8 cellular contexts compared by ENCODE assay signal in genomic region chr17:42980274-42980765, GRCh38. TPM values are rescaled to one million over a fixed set of nuclear protein-coding genes. Genes with fewer than 3 reads are reported as not detected.
DNase-seq lines count a peak whose midpoint lies in the region; ATAC-seq lines count a peak whose summit lies in the region.

Gene RUNDC1 (plus strand): TSS chr17:42980565. CDS start chr17:42980577, 12 bp downstream.

- H3K9me3 Mint-ChIP-seq in T-helper 1 cell treated with Interleukin-12 subunit alpha and Interleukin-12 subunit beta and Interleukin-4 antibody, amounts not matched to agents 30 μg/mL and 1 μg/mL, for 36 hours: no peaks in the 10 kb centered on the region

- no peaks in the 10 kb centered on the region for H3K4me1 ChIP-seq in urinary bladder (ENCODE audit: insufficient read depth)

- DNase-seq in GDM1 (lab: John Stamatoyannopoulos, UW) (peak; percentile 79), NCI-H1417 treated with DMSO at 0.1 percent for 48 hours (lab: John Stamatoyannopoulos, UW) (peak; percentile 32), amniotic stem cell (lab: John Stamatoyannopoulos, UW) (peak; percentile 69), left ventricle myocardium superior (peak; percentile 97), pulmonary artery endothelial cell (ENCODE audit: low read depth, low spot score) (peak; percentile 39)

- ATAC-seq in HG02588 (IDR thresholded peaks at IDR 0.05; ENCODE audit: unreplicated experiment): peak; percentile 68
- peak; percentile 95 for ATAC-seq in left ventricle myocardium superior

- H3K27ac Mint-ChIP-seq in T-helper 1 cell treated with Interleukin-12 subunit alpha and Interleukin-12 subunit beta and Interleukin-4 antibody, amounts not matched to agents 30 μg/mL and 1 μg/mL, for 36 hours: peak within 1 kb of the TSS; percentile 97

- H3K27ac ChIP-seq in urinary bladder (ENCODE audit: low read depth): peak within 1 kb of the TSS; percentile 70

- under 1% methylated on average over 39 of the region's 39 CpGs for WGBS in urinary bladder

- H3K36me3 ChIP-seq in urinary bladder (ENCODE audit: insufficient read depth): no peaks in the 10 kb centered on the region

- intact Hi-C loops in left ventricle myocardium superior (cut with micrococcal nuclease): no loop called here

- H3K4me3 ChIP-seq in urinary bladder (ENCODE audit: low read depth, low read length): peak within 1 kb of the TSS; percentile 92

- H3K36me3 Mint-ChIP-seq in T-helper 1 cell treated with Interleukin-12 subunit alpha and Interleukin-12 subunit beta and Interleukin-4 antibody, amounts not matched to agents 30 μg/mL and 1 μg/mL, for 36 hours (ENCODE audit: low read depth): peaks cover 15% of the 10 kb centered on the region

- peaks cover 22% of the 10 kb centered on the region for H3K4me1 Mint-ChIP-seq in T-helper 1 cell treated with Interleukin-12 subunit alpha and Interleukin-12 subunit beta and Interleukin-4 antibody, amounts not matched to agents 30 μg/mL and 1 μg/mL, for 36 hours (ENCODE audit: low read depth)

- peak within 1 kb of the TSS; percentile 96 for H3K4me3 Mint-ChIP-seq in T-helper 1 cell treated with Interleukin-12 subunit alpha and Interleukin-12 subunit beta and Interleukin-4 antibody, amounts not matched to agents 30 μg/mL and 1 μg/mL, for 36 hours

- H3K27me3 Mint-ChIP-seq in T-helper 1 cell treated with Interleukin-12 subunit alpha and Interleukin-12 subunit beta and Interleukin-4 antibody, amounts not matched to agents 30 μg/mL and 1 μg/mL, for 36 hours (ENCODE audit: low read depth): no peaks in the 10 kb centered on the region

RNA-seq across cellular contexts. Expression of gene RUNDC1, which starts in this region (rescaled TPM):
- total RNA-seq in left ventricle myocardium superior: 12.7 TPM
- total RNA-seq in pulmonary artery endothelial cell: 11.7 and 12.5 TPM in 2 replicates
- total RNA-seq in urinary bladder: 9.9 TPM
- 12.3 TPM for polyA plus RNA-seq in urinary bladder

Comparison
In these comparisons a context has a peak if more than half of its experiments do, and no peak if none do; other contexts are left out.
1. Peak in every context shown above with its lines: DNase-seq, ATAC-seq, H3K4me3 ChIP-seq and H3K27ac ChIP-seq.
2. DNase-seq: peak in every context shown above with its lines; median percentile 97 in left ventricle myocardium superior; 79 in GDM1; 69 in amniotic stem cell; 39 in pulmonary artery endothelial cell; 32 in NCI-H1417 treated with DMSO at 0.1 percent for 48 hours.